ENCODE assay signal across 7 cellular contexts in genomic region chr16:52068447-52069074, GRCh38.
A peak's percentile ranks its signal among the peaks of the same experiment; 100 is the strongest.
DNase-seq lines count a peak whose midpoint lies in the region; ATAC-seq and TF ChIP-seq lines count a peak whose summit lies in the region.

No MANE protein-coding gene starts in this region.

- no peaks in the 10 kb centered on the region for H3K9me3 ChIP-seq in OCI-LY7 (ENCODE audit: low read length)
- peaks cover 0 to 15% (median 0%) of the 10 kb centered on the region in 11 donors for H3K9me3 ChIP-seq in heart right ventricle
- no peaks in the 10 kb centered on the region for H3K9me3 ChIP-seq in smooth muscle cell (replicated peaks; ENCODE audit: low read depth)

- H3K9ac ChIP-seq in smooth muscle cell (ENCODE audit: low read depth): no peak overlapping the region

- H3K9me2 ChIP-seq in OCI-LY7 (ENCODE audit: insufficient read depth, low read length): no peaks in the 10 kb centered on the region

- no TSS peak for BruUV-seq in OCI-LY7 (replicated peaks; lab: Mats Ljungman, UMichigan)

- H3K27ac ChIP-seq in OCI-LY7 (ENCODE audit: low read depth, low read length, poor library complexity, severe bottlenecking) (no peak overlapping the region), heart right ventricle (no peak overlapping the region), smooth muscle cell (ENCODE audit: low read depth) (no peak overlapping the region)

- H3K4me2 ChIP-seq in OCI-LY7 (ENCODE audit: low read length) (no peak overlapping the region), smooth muscle cell (no peak overlapping the region)

- H2AFZ ChIP-seq in OCI-LY7 (ENCODE audit: low read length) (no peak overlapping the region), smooth muscle cell (ENCODE audit: low read depth) (no peak overlapping the region)

- H4K20me1 ChIP-seq in OCI-LY7 (ENCODE audit: insufficient read depth, low read length): no peaks in the 10 kb centered on the region
- no peaks in the 10 kb centered on the region for H4K20me1 ChIP-seq in smooth muscle cell (ENCODE audit: low read depth)

- 18 to 22% methylated on average over 8 of the region's 8 CpGs for WGBS in heart right ventricle, 2 donors
- WGBS in smooth muscle cell (ENCODE audit: low lambda C conversion rate): 53% methylated on average over 8 of the region's 8 CpGs

- no peaks in the 10 kb centered on the region for H3F3A ChIP-seq in smooth muscle cell (ENCODE audit: low read depth)

- no peaks in the 10 kb centered on the region for H3K79me2 ChIP-seq in OCI-LY7 (ENCODE audit: insufficient read depth, low read depth, low read length)
- no peaks in the 10 kb centered on the region for H3K79me2 ChIP-seq in smooth muscle cell (ENCODE audit: low read depth)

- peak; percentile 89 for TF ChIP-seq CTCF in LNCaP clone FGC (IDR thresholded peaks at IDR 0.05; ENCODE audit: control insufficient read depth, extremely low read depth, insufficient read depth)
- TF ChIP-seq CTCF in OCI-LY7 (conservative IDR thresholded peaks at IDR 0.05; ENCODE audit: low read length): peak; percentile 28; the same call in 1 of the 2 replicates
- peak in 7 of 9 donors; percentile 17 to 51 (median 41) for TF ChIP-seq CTCF in heart right ventricle (IDR thresholded peaks at IDR 0.05)
- TF ChIP-seq CTCF in smooth muscle cell (IDR thresholded peaks at IDR 0.05; ENCODE audit: borderline replicate concordance, insufficient read depth, poor library complexity, severe bottlenecking): peak; percentile 35

- H3K36me3 ChIP-seq in OCI-LY7 (ENCODE audit: insufficient read depth, low read length): no peaks in the 10 kb centered on the region
- no peaks in the 10 kb centered on the region for H3K36me3 ChIP-seq in heart right ventricle
- no peaks in the 10 kb centered on the region for H3K36me3 ChIP-seq in smooth muscle cell (ENCODE audit: low read depth)

- H3K27me3 ChIP-seq in heart right ventricle: peaks cover 0 to 6% (median 0%) of the 10 kb centered on the region in 7 donors
- H3K27me3 ChIP-seq in smooth muscle cell (ENCODE audit: low read depth): no peaks in the 10 kb centered on the region

- CTCF ChIA-PET in OCI-LY7 (lab: Charles Lee; ENCODE audit: unreplicated experiment): no interaction called here

- DNase-seq in LNCaP clone FGC (ENCODE audit: low read depth) (peak; percentile 61), OCI-LY7 (ENCODE audit: low spot score) (no peak), heart right ventricle (no peak), smooth muscle cell (lab: John Stamatoyannopoulos, UW; ENCODE audit: unreplicated experiment) (no peak)
- no peak for DNase-seq in stimulated activated CD8-positive, alpha-beta memory T cell treated with anti-CD3 and anti-CD28 coated beads, Interleukin-4, amount 100 ng/mL, for 48 hours

- POLR2A ChIA-PET in OCI-LY7 (lab: Charles Lee): interaction anchor here (0.6 to 1.2 kb wide), 2 partner anchors 76 to 787 kb away, joined by 3 read pairs; no protein-coding TSS in a partner anchor

- ATAC-seq in heart right ventricle: peak in 3 of 8 donors; percentile 38 to 75 (median 70)
- ATAC-seq in HG03457 (IDR thresholded peaks at IDR 0.05; ENCODE audit: unreplicated experiment): no peak
- no peak for ATAC-seq in GM21526 (IDR thresholded peaks at IDR 0.05; ENCODE audit: low FRiP score, unreplicated experiment)

- H3K4me1 ChIP-seq in OCI-LY7 (ENCODE audit: insufficient read depth, low read length, poor library complexity, severe bottlenecking): no peaks in the 10 kb centered on the region
- peaks cover 0 to 4% (median 0%) of the 10 kb centered on the region in 9 donors for H3K4me1 ChIP-seq in heart right ventricle
- no peaks in the 10 kb centered on the region for H3K4me1 ChIP-seq in smooth muscle cell (ENCODE audit: low read depth)

- intact Hi-C loops in OCI-LY7 (cut with micrococcal nuclease; ENCODE audit: unreplicated experiment): no loop called here
- intact Hi-C loops in heart right ventricle (cut with DNase I): loop anchor here in 7 of 10 donors (5.0 kb wide), 4 partner anchors 124 to 954 kb away; no protein-coding TSS in a partner anchor

- H3K4me3 ChIP-seq in LNCaP clone FGC (ENCODE audit: low read depth, low read length) (no peak overlapping the region), OCI-LY7 (ENCODE audit: low read depth, low read length, poor library complexity, severe bottlenecking) (no peak overlapping the region), heart right ventricle (peak overlapping the region in 1 of 10 donors; percentile 19), smooth muscle cell (no peak overlapping the region)

Comparison
In these comparisons a context has a peak if more than half of its experiments do, and no peak if none do; other contexts are left out.
1. CTCF ChIP-seq: peak in every context shown above with its lines; median percentile 89 in LNCaP clone FGC; 41 in heart right ventricle; 35 in smooth muscle cell; 28 in OCI-LY7.